1 cellular context compared by ENCODE assay signal in genomic region chr1:93900723-93901504, GRCh38.
TF ChIP-seq lines count a peak whose summit lies in the region.

No MANE protein-coding gene starts in this region.

TF ChIP-seq in HEK293, 187 proteins besides CTCF, POLR2A, EP300 and RAD21 (continued from another document):
- TF ChIP-seq ZNF146 (tag by site-specific recombination; IDR thresholded peaks at IDR 0.05) (no peak), ZNF248 (tag by site-specific recombination; IDR thresholded peaks at IDR 0.05) (no peak)
